9 cellular contexts compared by ENCODE assay signal in genomic region chr6:10521104-10521808, GRCh38. TPM values are rescaled to one million over a fixed set of nuclear protein-coding genes. Genes with fewer than 3 reads are reported as not detected.
DNase-seq lines count a peak whose midpoint lies in the region; ATAC-seq and TF ChIP-seq lines count a peak whose summit lies in the region.
"Had no signal": no experiment of that assay in that cellular context is flagged by ENCODE, and none has a peak within 500 bp of the region (broad histone marks: within the 10 kb centered on the region; RNA-seq: fewer than 3 reads in every experiment).

GCNT2 (plus strand) TSS chr6:10521351; CDS start chr6:10528912, 7,561 bp downstream.

- H3K4me3 ChIP-seq in breast epithelium = peak within 1 kb of the TSS in 2 of 3 donors; percentile 23 to 55
- H3K4me3 ChIP-seq in aorta (ENCODE audit: low read length in 2 of 2) = peak within 1 kb of the TSS in 1 of 2 donors; percentile 41

- 7 to 9% methylated on average over 12 of the region's 12 CpGs for WGBS in aorta, 2 donors

- intact Hi-C loops in breast epithelium (cut with DNase I; ENCODE audit: low total_unique reads) (no loop called here), left colon (cut with DNase I, micrococcal nuclease) (no loop called here), aorta (cut with DNase I) (loop anchor here in 1 of 2 donors (5.0 kb wide), 1 partner anchor 36 kb away; no protein-coding TSS in a partner anchor)

- DNase-seq in NCI-H2029 treated with DMSO at 0.1 percent for 48 hours (lab: John Stamatoyannopoulos, UW) = peak; percentile 34
- DNase-seq in NCI-H2029 (lab: John Stamatoyannopoulos, UW) = no peak
- peak; percentile 31 for DNase-seq in HuH-7.5 (ENCODE audit: low spot score)
- peak in 1 of 2 donors; percentile 31 for DNase-seq in breast epithelium (ENCODE audit: low spot score in 2 of 2)
- DNase-seq in left colon = peak in 1 of 2 donors; percentile 38
- no peak for DNase-seq in aorta
- DNase-seq in NCI-H345 treated with DMSO at 0.1 percent for 48 hours (lab: John Stamatoyannopoulos, UW; ENCODE audit: unreplicated experiment) = no peak
- DNase-seq in activated naive CD4-positive, alpha-beta T cell treated with anti-CD3 and anti-CD28 coated beads, Interleukin-2, amount 10 ng/mL, durations not matched to agents 7 days and 5 days = no peak

- H3K36me3 ChIP-seq in breast epithelium = no peaks in the 10 kb centered on the region
- H3K36me3 ChIP-seq in aorta (ENCODE audit: control insufficient read depth in 1 of 2, insufficient read depth in 2 of 2, low read length in 1 of 2) = no peaks in the 10 kb centered on the region

- no peaks in the 10 kb centered on the region for H3K4me1 ChIP-seq in breast epithelium
- H3K4me1 ChIP-seq in aorta (ENCODE audit: control insufficient read depth in 1 of 2, insufficient read depth in 2 of 2, low read length in 2 of 2) = peaks cover 3 to 7% of the 10 kb centered on the region in 2 donors

- H3K4me1 Mint-ChIP-seq in activated naive CD4-positive, alpha-beta T cell treated with anti-CD3 and anti-CD28 coated beads, Interleukin-2, amount 10 ng/mL, durations not matched to agents 7 days and 5 days = peaks cover 2% of the 10 kb centered on the region

- CTCF ChIA-PET in activated naive CD4-positive, alpha-beta T cell treated with anti-CD3 and anti-CD28 coated beads, Interleukin-2, amount 10 ng/mL, durations not matched to agents 7 days and 5 days (lab: Charles Lee) = no interaction called here

- peak in 1 of 3 donors; percentile 14 for TF ChIP-seq CTCF in breast epithelium (IDR thresholded peaks at IDR 0.05)

- H3K36me3 Mint-ChIP-seq in activated naive CD4-positive, alpha-beta T cell treated with anti-CD3 and anti-CD28 coated beads, Interleukin-2, amount 10 ng/mL, durations not matched to agents 7 days and 5 days = no peaks in the 10 kb centered on the region

- peaks cover 11% of the 10 kb centered on the region for H3K27me3 Mint-ChIP-seq in activated naive CD4-positive, alpha-beta T cell treated with anti-CD3 and anti-CD28 coated beads, Interleukin-2, amount 10 ng/mL, durations not matched to agents 7 days and 5 days

- no peaks in the 10 kb centered on the region for H3K27me3 ChIP-seq in breast epithelium
- no peaks in the 10 kb centered on the region for H3K27me3 ChIP-seq in aorta (ENCODE audit: control insufficient read depth in 1 of 2, insufficient read depth in 2 of 2, low read length in 1 of 2)

- H3K27ac ChIP-seq in breast epithelium (peak within 1 kb of the TSS; percentile 89), aorta (ENCODE audit: low read depth in 1 of 2, low read length in 2 of 2) (peak within 1 kb of the TSS; percentile 57 to 89)

- ATAC-seq in left colon (peak; percentile 77), aorta (ENCODE audit: low FRiP score) (no peak)

- no peak within 1 kb of the TSS for H3K27ac Mint-ChIP-seq in activated naive CD4-positive, alpha-beta T cell treated with anti-CD3 and anti-CD28 coated beads, Interleukin-2, amount 10 ng/mL, durations not matched to agents 7 days and 5 days
- H3K27ac Mint-ChIP-seq: stimulated activated naive CD8-positive, alpha-beta T cell treated with anti-CD3 and anti-CD28 coated beads, Interleukin-15, Interleukin-2, amounts not matched to agents 100 ng/mL and 50 ng/mL, for 24 hours had no signal

- H3K9me3 ChIP-seq in breast epithelium (no peaks in the 10 kb centered on the region), aorta (ENCODE audit: control insufficient read depth, low read length) (no peaks in the 10 kb centered on the region)

- no peak for TF ChIP-seq POLR2A in breast epithelium (IDR thresholded peaks at IDR 0.05)

- no peak within 1 kb of the TSS for H3K4me3 Mint-ChIP-seq in activated naive CD4-positive, alpha-beta T cell treated with anti-CD3 and anti-CD28 coated beads, Interleukin-2, amount 10 ng/mL, durations not matched to agents 7 days and 5 days
- H3K4me3 Mint-ChIP-seq: stimulated activated naive CD8-positive, alpha-beta T cell treated with anti-CD3 and anti-CD28 coated beads, Interleukin-15, Interleukin-2, amounts not matched to agents 100 ng/mL and 50 ng/mL, for 24 hours had no signal

- H3K9me3 Mint-ChIP-seq in activated naive CD4-positive, alpha-beta T cell treated with anti-CD3 and anti-CD28 coated beads, Interleukin-2, amount 10 ng/mL, durations not matched to agents 7 days and 5 days = no peaks in the 10 kb centered on the region
- H3K9me3 Mint-ChIP-seq: stimulated activated naive CD8-positive, alpha-beta T cell treated with anti-CD3 and anti-CD28 coated beads, Interleukin-15, Interleukin-2, amounts not matched to agents 100 ng/mL and 50 ng/mL, for 24 hours had no signal

RNA-seq across cellular contexts. Expression of gene GCNT2, which starts in this region (rescaled TPM):
- total RNA-seq in breast epithelium = 10 to 100 TPM in 2 of 3 donors, 1 to 10 TPM in 1; 1.4 to 22.0 (median 13.4) TPM
- total RNA-seq in left colon = 10 to 100 TPM; 12.2 to 20.3 TPM
- 10 to 100 TPM; 14.6 to 18.6 TPM for total RNA-seq in aorta
- 1 to 10 TPM; 3.4 to 3.9 TPM for polyA plus RNA-seq in aorta

Comparison
In these comparisons a context has a peak if more than half of its experiments do, and no peak if none do; other contexts are left out.
1. DNase-seq: peak in NCI-H2029 treated with DMSO at 0.1 percent for 48 hours (single experiment) and HuH-7.5 (single experiment); none in NCI-H2029 (single experiment), aorta (0 of 2), NCI-H345 treated with DMSO at 0.1 percent for 48 hours (single experiment) and activated naive CD4-positive, alpha-beta T cell treated with anti-CD3 and anti-CD28 coated beads, Interleukin-2, amount 10 ng/mL, durations not matched to agents 7 days and 5 days (single experiment).